In genomic region chr16:411576-412265, GRCh38 we compare ENCODE assay signal across 25 cellular contexts.
"Had no signal": no experiment of that assay in that cellular context is flagged by ENCODE, and none has a peak within 500 bp of the region (broad histone marks: within the 10 kb centered on the region; RNA-seq: fewer than 3 reads in every experiment).

No MANE protein-coding gene starts in this region.

- H3K4me2 ChIP-seq: hepatocyte, smooth muscle cell had no signal

- H3K4me3 ChIP-seq: cardiac muscle cell, gastroesophageal sphincter, hepatocyte, pancreas, psoas muscle, smooth muscle cell, stomach, thyroid gland, upper lobe of left lung had no signal

- H3K27ac ChIP-seq: cardiac muscle cell, gastroesophageal sphincter, hepatocyte, psoas muscle, stomach, thyroid gland, upper lobe of left lung had no signal

- H3K79me2 ChIP-seq: hepatocyte had no signal

- DNase-seq: activated CD4-positive, alpha-beta T cell treated with anti-CD3 and anti-CD28 coated beads for 4 hours; activated CD4-positive, alpha-beta T cell treated with anti-CD3 and anti-CD28 coated beads, Interleukin-2, amount 50 U/mL, for 4 hours; activated effector memory CD4-positive, alpha-beta T cell treated with Interleukin-2 at 50 U/mL for 16 hours; activated naive CD4-positive, alpha-beta T cell treated with Interleukin-2 at 50 U/mL for 16 hours; anterior cingulate cortex; cortex of kidney; effector memory CD8-positive, alpha-beta T cell; erythroblast; islet precursor cell; left ventricle myocardium superior; naive B cell; nephron progenitor cell; psoas muscle; stimulated activated CD4-positive, alpha-beta T cell treated with anti-CD3 and anti-CD28 coated beads, Interleukin-1b, Interleukin-23, amount 100 ng/mL, for 48 hours; stimulated activated CD4-positive, alpha-beta T cell treated with anti-CD3 and anti-CD28 coated beads, Interleukin-4, amount 100 ng/mL, for 4 hours; stimulated activated CD8-positive, alpha-beta memory T cell treated with anti-CD3 and anti-CD28 coated beads, Interleukin-4, amount 100 ng/mL, for 48 hours; stomach; thyroid gland; upper lobe of left lung had no signal

- ATAC-seq: effector memory CD8-positive, alpha-beta T cell; gastroesophageal sphincter; left ventricle myocardium superior; psoas muscle; stimulated activated memory B cell treated with anti-CD40 and anti-IgM and Interleukin-4, amounts not matched to agents 10 μg/mL and 1 μg/mL and 100 μg/mL, for 72 hours had no signal

- H3K36me3 ChIP-seq: cardiac muscle cell, thyroid gland had no signal

- H3K9me3 ChIP-seq: gastroesophageal sphincter, pancreas, psoas muscle, stomach, thyroid gland, upper lobe of left lung had no signal

- H3K27me3 ChIP-seq: cardiac muscle cell, gastroesophageal sphincter, hepatocyte, pancreas, stomach, thyroid gland, upper lobe of left lung had no signal

- FAIRE-seq: pancreas had no signal

- H2AFZ ChIP-seq: hepatocyte had no signal

- H3K4me1 ChIP-seq: gastroesophageal sphincter, pancreas, psoas muscle, stomach, thyroid gland, upper lobe of left lung had no signal
